8 cellular contexts compared by ENCODE assay signal in genomic region chr4:113899260-113900177, GRCh38.
DNase-seq lines count a peak whose midpoint lies in the region; ATAC-seq, FAIRE-seq and TF ChIP-seq lines count a peak whose summit lies in the region.

No MANE protein-coding gene starts in this region.

- peak overlapping the region; percentile 50 for H3K27ac ChIP-seq in KMS-11

- peaks cover 42% of the 10 kb centered on the region for H3K4me1 Mint-ChIP-seq in activated naive CD8-positive, alpha-beta T cell treated with anti-CD3 and anti-CD28 coated beads, Interleukin-2, amount 50 U/mL, for 24 hours

- TF ChIP-seq CTCF in KMS-11 (conservative IDR thresholded peaks at IDR 0.05; ENCODE audit: low read depth, low read length): no peak

- intact Hi-C loops in head of caudate nucleus (cut with DNase I): no loop called here

- no peaks in the 10 kb centered on the region for H4K20me1 ChIP-seq in KMS-11 (ENCODE audit: insufficient read depth)

- H3K36me3 ChIP-seq in KMS-11 (ENCODE audit: insufficient read depth): no peaks in the 10 kb centered on the region

- DNase-seq in GM18507 (ENCODE audit: extremely low spot score, insufficient read length, low read depth): peak; percentile 8
- no peak for DNase-seq in activated naive CD8-positive, alpha-beta T cell treated with anti-CD3 and anti-CD28 coated beads, Interleukin-2, amount 50 U/mL, for 24 hours
- no peak for DNase-seq in head of caudate nucleus
- no peak for DNase-seq in nucleus accumbens (lab: John Stamatoyannopoulos, UW)
- DNase-seq in C1 segment of cervical spinal cord (lab: John Stamatoyannopoulos, UW): no peak
- no peak for DNase-seq in dermis blood vessel endothelial cell

- H2AFZ ChIP-seq in KMS-11 (ENCODE audit: low read depth): peak overlapping the region; percentile 14; the same call in 1 of the 2 replicates

- H3K9ac ChIP-seq in KMS-11: no peak overlapping the region

- ATAC-seq in GM21619 (IDR thresholded peaks at IDR 0.05; ENCODE audit: unreplicated experiment): peak; percentile 95
- ATAC-seq in activated naive CD8-positive, alpha-beta T cell treated with anti-CD3 and anti-CD28 coated beads, Interleukin-2, amount 50 U/mL, for 24 hours: peak; percentile 53

- no peak overlapping the region for H3K4me3 Mint-ChIP-seq in activated naive CD8-positive, alpha-beta T cell treated with anti-CD3 and anti-CD28 coated beads, Interleukin-2, amount 50 U/mL, for 24 hours

- peak; percentile 79 for FAIRE-seq in GM18507 (lab: Jason Lieb, UNC)

- H3K4me1 ChIP-seq in KMS-11 (ENCODE audit: low read depth, poor library complexity, severe bottlenecking): peaks cover 26% of the 10 kb centered on the region

- no peaks in the 10 kb centered on the region for H3K27me3 Mint-ChIP-seq in activated naive CD8-positive, alpha-beta T cell treated with anti-CD3 and anti-CD28 coated beads, Interleukin-2, amount 50 U/mL, for 24 hours

- no peak overlapping the region for H3K4me3 ChIP-seq in KMS-11 (IDR thresholded peaks at IDR 0.05; ENCODE audit: insufficient read depth, low read depth, low read length)

- peak overlapping the region; percentile 53 for H3K27ac Mint-ChIP-seq in activated naive CD8-positive, alpha-beta T cell treated with anti-CD3 and anti-CD28 coated beads, Interleukin-2, amount 50 U/mL, for 24 hours

- H3K27me3 ChIP-seq in KMS-11 (ENCODE audit: insufficient read depth, low read depth): no peaks in the 10 kb centered on the region

- peak overlapping the region; percentile 58 for H3K4me2 ChIP-seq in KMS-11

- no peaks in the 10 kb centered on the region for H3K79me2 ChIP-seq in KMS-11 (ENCODE audit: insufficient read depth, low read depth)

- H3K9me3 Mint-ChIP-seq in activated naive CD8-positive, alpha-beta T cell treated with anti-CD3 and anti-CD28 coated beads, Interleukin-2, amount 50 U/mL, for 24 hours: no peaks in the 10 kb centered on the region

- H3K36me3 Mint-ChIP-seq in activated naive CD8-positive, alpha-beta T cell treated with anti-CD3 and anti-CD28 coated beads, Interleukin-2, amount 50 U/mL, for 24 hours (ENCODE audit: low read depth): no peaks in the 10 kb centered on the region
